8 cellular contexts compared by ENCODE assay signal in genomic region chr19:10332965-10333757, GRCh38. TPM values are rescaled to one million over a fixed set of nuclear protein-coding genes. Genes with fewer than 3 reads are reported as not detected.
DNase-seq lines count a peak whose midpoint lies in the region; ATAC-seq and TF ChIP-seq lines count a peak whose summit lies in the region.

A gene with protein sequence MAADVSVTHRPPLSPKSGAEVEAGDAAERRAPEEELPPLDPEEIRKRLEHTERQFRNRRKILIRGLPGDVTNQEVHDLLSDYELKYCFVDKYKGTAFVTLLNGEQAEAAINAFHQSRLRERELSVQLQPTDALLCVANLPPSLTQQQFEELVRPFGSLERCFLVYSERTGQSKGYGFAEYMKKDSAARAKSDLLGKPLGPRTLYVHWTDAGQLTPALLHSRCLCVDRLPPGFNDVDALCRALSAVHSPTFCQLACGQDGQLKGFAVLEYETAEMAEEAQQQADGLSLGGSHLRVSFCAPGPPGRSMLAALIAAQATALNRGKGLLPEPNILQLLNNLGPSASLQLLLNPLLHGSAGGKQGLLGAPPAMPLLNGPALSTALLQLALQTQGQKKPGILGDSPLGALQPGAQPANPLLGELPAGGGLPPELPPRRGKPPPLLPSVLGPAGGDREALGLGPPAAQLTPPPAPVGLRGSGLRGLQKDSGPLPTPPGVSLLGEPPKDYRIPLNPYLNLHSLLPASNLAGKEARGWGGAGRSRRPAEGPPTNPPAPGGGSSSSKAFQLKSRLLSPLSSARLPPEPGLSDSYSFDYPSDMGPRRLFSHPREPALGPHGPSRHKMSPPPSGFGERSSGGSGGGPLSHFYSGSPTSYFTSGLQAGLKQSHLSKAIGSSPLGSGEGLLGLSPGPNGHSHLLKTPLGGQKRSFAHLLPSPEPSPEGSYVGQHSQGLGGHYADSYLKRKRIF (minus strand): TSS chr19:10333529. CDS start chr19:10333507, 22 bp downstream.

- peak; percentile 35 for DNase-seq in NCI-H187 treated with DMSO at 0.1 percent for 48 hours (lab: John Stamatoyannopoulos, UW)
- DNase-seq in T-helper 2 cell: peak; percentile 95 to 98 (median 97)
- DNase-seq in amygdala (lab: John Stamatoyannopoulos, UW): peak; percentile 68 to 98 (median 94)
- DNase-seq in left cardiac atrium: peak; percentile 99
- DNase-seq in prostate gland (ENCODE audit: low spot score): peak; percentile 97

- no peaks in the 10 kb centered on the region for H3K27me3 ChIP-seq in prostate gland (replicated peaks; ENCODE audit: insufficient read depth)

- TF ChIP-seq POLR2A in GM18505 (IDR thresholded peaks at IDR 0.05; ENCODE audit: borderline replicate concordance, extremely low read depth, insufficient read depth, insufficient read length) (peak; percentile 91), prostate gland (IDR thresholded peaks at IDR 0.05) (peak; percentile 50)

- intact Hi-C loops in left cardiac atrium (cut with DNase I) (loop anchor here in 1 of 2 donors (5.0 kb wide), 1 partner anchor 61 kb away; the partner anchor contains the start of gene ICAM1), prostate gland (cut with DNase I) (loop anchor here (2.0 kb wide), 1 partner anchor 48 kb away; the partner anchor contains the start of gene TYK2)

- H3K27ac ChIP-seq in prostate gland (peak within 1 kb of the TSS; percentile 87 to 92), urinary bladder (ENCODE audit: low read depth) (peak within 1 kb of the TSS; percentile 82)

- H3K4me3 ChIP-seq in prostate gland (peak within 1 kb of the TSS; percentile 73 to 81), urinary bladder (ENCODE audit: low read depth, low read length) (peak within 1 kb of the TSS; percentile 67)

- ATAC-seq in GM18505 (IDR thresholded peaks at IDR 0.05; ENCODE audit: unreplicated experiment): peak; percentile 88
- peak; percentile 81 for ATAC-seq in HG02970 (IDR thresholded peaks at IDR 0.05; ENCODE audit: low FRiP score, unreplicated experiment)
- ATAC-seq in left cardiac atrium: peak; percentile 94 to 95

- H3K4me1 ChIP-seq in prostate gland (replicated peaks): peaks cover 13% of the 10 kb centered on the region
- H3K4me1 ChIP-seq in urinary bladder (ENCODE audit: insufficient read depth): no peaks in the 10 kb centered on the region

- H3K9me3 ChIP-seq in prostate gland: no peaks in the 10 kb centered on the region

- H3K36me3 ChIP-seq in prostate gland (peaks cover 0 to 12% of the 10 kb centered on the region in 2 donors), urinary bladder (ENCODE audit: insufficient read depth) (no peaks in the 10 kb centered on the region)

- no peak for TF ChIP-seq CTCF in prostate gland (IDR thresholded peaks at IDR 0.05)

- WGBS in prostate gland: under 1% methylated on average over 56 of the region's 82 CpGs
- under 1% methylated on average over 82 of the region's 82 CpGs for WGBS in urinary bladder

RNA-seq across cellular contexts. Expression of the gene that starts here (rescaled TPM):
- 10 to 100 TPM; 14.0 to 19.3 TPM for total RNA-seq in left cardiac atrium
- total RNA-seq in prostate gland: 10 to 100 TPM; 50.2 to 53.2 TPM
- total RNA-seq in urinary bladder: 8.5 TPM
- polyA plus RNA-seq in urinary bladder: 27.0 TPM

Comparison
In these comparisons a context has a peak if more than half of its experiments do, and no peak if none do; other contexts are left out.
1. Peak in every context shown above with its lines: DNase-seq, ATAC-seq, H3K4me3 ChIP-seq and H3K27ac ChIP-seq.
2. DNase-seq: peak in every context shown above with its lines; median percentile 99 in left cardiac atrium; 97 in T-helper 2 cell; 97 in prostate gland; 94 in amygdala; 35 in NCI-H187 treated with DMSO at 0.1 percent for 48 hours.